8 cellular contexts compared by ENCODE assay signal in genomic region chr7:47763063-47763974, GRCh38.
A peak's percentile ranks its signal among the peaks of the same experiment; 100 is the strongest.
DNase-seq lines count a peak whose midpoint lies in the region; ATAC-seq lines count a peak whose summit lies in the region.

No MANE protein-coding gene starts in this region.

- H3K4me3 ChIP-seq in skeletal muscle cell (ENCODE audit: low read depth, low read length) = no peak overlapping the region

- DNase-seq in NCI-H2196 treated with DMSO at 0.1 percent for 48 hours (lab: John Stamatoyannopoulos, UW; ENCODE audit: unreplicated experiment) = peak; percentile 81
- DNase-seq in dermis microvascular lymphatic vessel endothelial cell (ENCODE audit: low read depth in 2 of 2) = peak; percentile 37 to 66
- DNase-seq in skeletal muscle cell (ENCODE audit: low read depth) = peak; percentile 71
- DNase-seq in activated naive CD4-positive, alpha-beta T cell (lab: John Stamatoyannopoulos, UW) = no peak
- DNase-seq in activated naive CD4-positive, alpha-beta T cell treated with anti-CD3 and anti-CD28 coated beads, Interleukin-2, amount 50 U/mL, for 16 hours = no peak
- DNase-seq in T-helper 9 cell = no peak
- no peak for DNase-seq in NCI-H1048 (lab: John Stamatoyannopoulos, UW)

- peak; percentile 72 for ATAC-seq in GM19023 (IDR thresholded peaks at IDR 0.05; ENCODE audit: unreplicated experiment)

Comparison
In these comparisons a context has a peak if more than half of its experiments do, and no peak if none do; other contexts are left out.
1. DNase-seq: peak in NCI-H2196 treated with DMSO at 0.1 percent for 48 hours (single experiment), dermis microvascular lymphatic vessel endothelial cell (2 of 2) and skeletal muscle cell (single experiment); none in activated naive CD4-positive, alpha-beta T cell (0 of 4), activated naive CD4-positive, alpha-beta T cell treated with anti-CD3 and anti-CD28 coated beads, Interleukin-2, amount 50 U/mL, for 16 hours (single experiment), T-helper 9 cell (single experiment) and NCI-H1048 (single experiment).